In genomic region chr1:206661161-206661820, GRCh38 we compare ENCODE assay signal across 2 cellular contexts.
A peak's percentile ranks its signal among the peaks of the same experiment; 100 is the strongest.
TF ChIP-seq lines count a peak whose summit lies in the region.

No MANE protein-coding gene starts in this region.

TF ChIP-seq in HEK293, 187 proteins besides CTCF, POLR2A, EP300 and RAD21:
- TF ChIP-seq TCF7L2 (IDR thresholded peaks at IDR 0.05; ENCODE audit: borderline replicate concordance, low read depth, low read length) (no peak), ZNF121 (tag by site-specific recombination; IDR thresholded peaks at IDR 0.05) (peak; percentile 37; the same call in 1 of the 2 replicates)

TF ChIP-seq in K562, 482 proteins besides CTCF, POLR2A, EP300 and RAD21:
- TF ChIP-seq SMAD3 (CRISPR knock-in tag; conservative IDR thresholded peaks at IDR 0.05) (no peak), ZBTB33 (CRISPR knock-in tag; IDR thresholded peaks at IDR 0.05) (peak; percentile 90), ZNF398 (CRISPR knock-in tag; IDR thresholded peaks at IDR 0.05) (no peak), ZNF699 (CRISPR knock-in tag; IDR thresholded peaks at IDR 0.05; ENCODE audit: insufficient replicate concordance) (no peak), TEAD4 (IDR thresholded peaks at IDR 0.05; ENCODE audit: low read length) (no peak), TEAD4 (CRISPR knock-in tag; IDR thresholded peaks at IDR 0.05; ENCODE audit: borderline replicate concordance) (no peak), ZNF121 (CRISPR knock-in tag; conservative IDR thresholded peaks at IDR 0.05) (peak; percentile 95)
